ENCODE assay signal across 24 cellular contexts in the genomic region with DNA sequence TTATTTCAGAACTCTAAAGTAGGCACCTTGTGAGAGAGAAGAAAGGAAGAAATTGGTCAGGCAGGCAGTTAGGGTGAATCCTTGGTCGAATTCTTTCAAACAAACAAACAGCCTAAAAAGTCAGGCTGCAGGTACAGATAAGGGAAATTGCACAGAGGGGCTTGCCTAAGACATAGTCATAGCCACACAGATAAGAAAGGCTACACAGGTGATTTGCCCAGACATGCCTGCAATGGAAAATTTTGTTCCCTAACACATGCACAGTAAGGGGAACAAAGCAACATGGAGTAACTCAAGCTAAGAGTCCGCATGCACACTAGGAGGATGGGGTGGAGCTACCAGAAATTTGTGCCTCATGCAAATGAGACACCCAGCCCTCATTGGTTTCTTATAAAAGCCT.
"Had no signal": no experiment of that assay in that cellular context is flagged by ENCODE, and none has a peak within 500 bp of the region (broad histone marks: within the 10 kb centered on the region; RNA-seq: fewer than 3 reads in every experiment).

No MANE protein-coding gene starts in this region.

- H3K9me3 ChIP-seq: MG63, SJSA1 had no signal

- DNase-seq: MG63, NCI-H1092, NCI-H1105 treated with DMSO at 0.1 percent for 48 hours, NCI-H1417 treated with DMSO at 0.1 percent for 48 hours, NCI-H146, NCI-H187, NCI-H2029, NCI-H2081 treated with DMSO at 0.1 percent for 48 hours, NCI-H2171, NCI-H226, NCI-H446, NCI-H510A, NCI-H524 treated with DMSO at 0.1 percent for 48 hours, NCI-H69, NCI-H774, Right ventricle myocardium superior, RPMI8226, SIG-M5, SW 1271 had no signal

- H3K4me3 Mint-ChIP-seq: IgD-negative memory B cell had no signal

- FAIRE-seq: K562, RCC 7860 had no signal

- H3K27ac ChIP-seq: SJSA1, SK-N-MC had no signal

- H3K27ac Mint-ChIP-seq: IgD-negative memory B cell had no signal

- H3K36me3 Mint-ChIP-seq: IgD-negative memory B cell had no signal

- H3K27me3 Mint-ChIP-seq: IgD-negative memory B cell had no signal

- ATAC-seq: K562 had no signal

- H3K4me3 ChIP-seq: K562, MG63, SJSA1, SK-N-MC had no signal

- H3K36me3 ChIP-seq: MG63, SJSA1 had no signal

- H3K27me3 ChIP-seq: MG63, SJSA1 had no signal

- H3K4me1 ChIP-seq: SJSA1 had no signal

- H3K4me1 Mint-ChIP-seq: IgD-negative memory B cell had no signal
